8 cellular contexts compared by ENCODE assay signal in genomic region chr17:75430159-75430748, GRCh38. TPM values are rescaled to one million over a fixed set of nuclear protein-coding genes. Genes with fewer than 3 reads are reported as not detected.
DNase-seq lines count a peak whose midpoint lies in the region; ATAC-seq and TF ChIP-seq lines count a peak whose summit lies in the region.

No MANE protein-coding gene starts in this region.

- H3K27me3 ChIP-seq in Panc1 (ENCODE audit: control insufficient read depth, insufficient read depth, low read length), result no peaks in the 10 kb centered on the region
- no peaks in the 10 kb centered on the region for H3K27me3 ChIP-seq in rectal smooth muscle tissue (ENCODE audit: control insufficient read depth, insufficient read depth, low read length)

- peaks cover 21% of the 10 kb centered on the region for H3K4me1 ChIP-seq in Panc1 (ENCODE audit: control insufficient read depth, insufficient read depth, low read length)
- H3K4me1 ChIP-seq in rectal smooth muscle tissue (ENCODE audit: control insufficient read depth, insufficient read depth, low read length), result peaks cover 7% of the 10 kb centered on the region

- TF ChIP-seq CTCF in Panc1 (IDR thresholded peaks at IDR 0.05) (no peak), fibroblast of villous mesenchyme (IDR thresholded peaks at IDR 0.05; ENCODE audit: insufficient read depth, low read depth, low read length) (peak; percentile 20)

- no peaks in the 10 kb centered on the region for H3K36me3 ChIP-seq in Panc1 (ENCODE audit: control insufficient read depth, insufficient read depth, low read length)
- H3K36me3 ChIP-seq in rectal smooth muscle tissue (ENCODE audit: control insufficient read depth, insufficient read depth, low read length), result no peaks in the 10 kb centered on the region

- no peaks in the 10 kb centered on the region for H3K9me3 ChIP-seq in Panc1 (ENCODE audit: control insufficient read depth, insufficient read depth, low read depth, low read length)

- ATAC-seq in Panc1 (peak; percentile 42), GM21528 (IDR thresholded peaks at IDR 0.05; ENCODE audit: low FRiP score, unreplicated experiment) (no peak)

- POLR2A ChIA-PET in Panc1 (lab: Charles Lee), result no interaction called here

- intact Hi-C loops in Panc1 (cut with micrococcal nuclease; ENCODE audit: unreplicated experiment), result no loop called here

- H3K4me3 ChIP-seq in Panc1 (ENCODE audit: low read depth in 2 of 2, low read length in 2 of 2) (peak overlapping the region in 1 of 2 experiments; percentile 16; a peak in 1 of 4 replicates), fibroblast of villous mesenchyme (ENCODE audit: low read depth, low read length) (peak overlapping the region; percentile 25), rectal smooth muscle tissue (ENCODE audit: low read length) (no peak overlapping the region)

- CTCF ChIA-PET in Panc1 (lab: Charles Lee), result interaction anchor here (0.6 to 1.0 kb wide), 4 partner anchors 32 to 186 kb away, joined by 3 to 12 read pairs (median 8); partner anchors contain the start of gene TSEN54

- in situ Hi-C loops in Panc1 (cut with HindIII; ENCODE audit: low pct_unique_long_range_greater_than_20kb, low sequenced_read_pairs), result no loop called here

- H3K9ac ChIP-seq in rectal smooth muscle tissue (ENCODE audit: low read length), result no peak overlapping the region

- BruUV-seq in Panc1 (replicated peaks; lab: Mats Ljungman, UMichigan), result no TSS peak

- DNase-seq in Daoy (ENCODE audit: low read depth) (peak; percentile 89), Panc1 (ENCODE audit: low read depth, low spot score) (no peak), fibroblast of villous mesenchyme (ENCODE audit: low read depth) (peak; percentile 36), activated gamma-delta T cell (lab: John Stamatoyannopoulos, UW) (no peak), occipital lobe (lab: John Stamatoyannopoulos, UW) (no peak), D341Med (ENCODE audit: low spot score) (no peak)

- H3K27ac ChIP-seq in Panc1 (ENCODE audit: low read length) (peak overlapping the region; percentile 48), rectal smooth muscle tissue (ENCODE audit: low read depth, low read length) (peak overlapping the region; percentile 15)

RNA-seq across cellular contexts. Expression of gene GRB2, which starts 24.8 kb away (rescaled TPM):
- total RNA-seq in Daoy (2014; rRNA removed; shearing (Covaris generic)), result 133 and 262 TPM in 2 replicates
- total RNA-seq in Panc1 (2021; ENCODE audit: unreplicated experiment), result 148 TPM
- polyA plus RNA-seq in Panc1 (2012; ENCODE audit: insufficient read length), result 94.8 TPM
- total RNA-seq in fibroblast of villous mesenchyme, result 78.0 and 98.0 TPM in 2 replicates
- total RNA-seq in occipital lobe, result 125 TPM

RNA-seq across cellular contexts. Expression of gene TMEM94, which starts 26.2 kb away (rescaled TPM):
- total RNA-seq in Daoy (2014; rRNA removed; shearing (Covaris generic)), result 8.5 and 30.5 TPM in 2 replicates
- total RNA-seq in Panc1 (2021; ENCODE audit: unreplicated experiment) (129 TPM), fibroblast of villous mesenchyme (28.5 and 31.2 TPM in 2 replicates), occipital lobe (25.4 TPM)
- 156 TPM for polyA plus RNA-seq in Panc1 (2012; ENCODE audit: insufficient read length)

Comparison
In these comparisons a context has a peak if more than half of its experiments do, and no peak if none do; other contexts are left out.
1. DNase-seq: peak in Daoy (single experiment) and fibroblast of villous mesenchyme (single experiment); none in Panc1 (single experiment), activated gamma-delta T cell (single experiment), occipital lobe (single experiment) and D341Med (single experiment).